ENCODE assay signal across 12 cellular contexts in genomic region chr3:14606663-14607339, GRCh38.
"Had no signal": no experiment of that assay in that cellular context is flagged by ENCODE, and none has a peak within 500 bp of the region (broad histone marks: within the 10 kb centered on the region; RNA-seq: fewer than 3 reads in every experiment).

No MANE protein-coding gene starts in this region.

- H3K27me3 ChIP-seq: right lobe of liver had no signal

- H3K4me1 ChIP-seq: gastrocnemius medialis had no signal

- DNase-seq: amygdala; brain microvascular endothelial cell; gastrocnemius medialis; mucosa of descending colon; right lobe of liver; spleen; stimulated activated CD4-positive, alpha-beta T cell treated with anti-CD3 and anti-CD28 coated beads, Interleukin-2, amount 100 ng/mL, for 24 hours; stimulated activated naive B cell treated with anti-CD40 and anti-IgM and Interleukin-4, amounts not matched to agents 10 μg/mL and 1 μg/mL and 100 μg/mL, for 72 hours; trophoblast cell had no signal

- ATAC-seq: activated CD4-positive, CD25-positive, alpha-beta regulatory T cell treated with anti-CD3 and anti-CD28 coated beads, Interleukin-2, amount 50 U/mL, for 24 hours; activated naive CD4-positive, alpha-beta T cell treated with anti-CD3 and anti-CD28 coated beads, Interleukin-2, amount 50 U/mL, for 72 hours; gastrocnemius medialis; mucosa of descending colon; naive thymus-derived CD8-positive, alpha-beta T cell; right lobe of liver; stimulated activated naive B cell treated with anti-CD40 and anti-IgM and Interleukin-4, amounts not matched to agents 10 μg/mL and 1 μg/mL and 100 μg/mL, for 72 hours had no signal

- H3K36me3 ChIP-seq: brain microvascular endothelial cell, gastrocnemius medialis, right lobe of liver, spleen had no signal

- H3K9me3 ChIP-seq: gastrocnemius medialis, mucosa of descending colon, right lobe of liver had no signal

- H3K4me3 ChIP-seq: gastrocnemius medialis, mucosa of descending colon, right lobe of liver, spleen had no signal

- H3K27ac ChIP-seq: brain microvascular endothelial cell, gastrocnemius medialis, right lobe of liver, spleen had no signal
